Comparison of ENCODE assay signal across 16 cellular contexts in the genomic region with DNA sequence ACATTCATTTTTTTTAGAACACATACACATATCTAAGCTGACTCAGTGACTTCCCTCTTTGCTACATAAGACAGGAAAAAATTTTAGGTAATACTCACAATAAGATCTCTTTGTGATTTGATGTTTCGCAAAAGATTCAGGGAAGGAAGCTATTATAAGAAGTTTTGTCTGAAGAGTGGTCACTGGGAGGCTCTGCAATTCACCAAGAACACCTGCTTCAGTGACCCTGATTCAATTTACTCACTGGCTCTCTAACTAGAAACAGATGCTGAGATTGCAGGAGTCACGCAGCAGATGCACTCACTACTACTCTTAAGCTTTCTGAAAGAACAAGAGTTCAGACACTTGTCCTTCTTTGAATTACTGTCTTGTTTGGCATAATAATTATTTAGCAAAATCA.
DNase-seq lines count a peak whose midpoint lies in the region; ATAC-seq and TF ChIP-seq lines count a peak whose summit lies in the region.
"Had no signal": no experiment of that assay in that cellular context is flagged by ENCODE, and none has a peak within 500 bp of the region (broad histone marks: within the 10 kb centered on the region; RNA-seq: fewer than 3 reads in every experiment).

No MANE protein-coding gene starts in this region.

- no peaks in the 10 kb centered on the region for H3K27me3 ChIP-seq in AG04450 (ENCODE audit: control insufficient read depth, insufficient read depth, low read length)
- no peaks in the 10 kb centered on the region for H3K27me3 ChIP-seq in SK-N-SH (ENCODE audit: insufficient read depth)
- no peaks in the 10 kb centered on the region for H3K27me3 ChIP-seq in MG63

- H3K4me3 ChIP-seq in AG04450 (ENCODE audit: low read depth, low read length) (no peak overlapping the region), SK-N-SH (ENCODE audit: low read depth in 2 of 2, low read length in 1 of 2) (no peak overlapping the region), fibroblast of villous mesenchyme (ENCODE audit: low read depth, low read length) (no peak overlapping the region), MG63 (no peak overlapping the region)
- H3K4me3 ChIP-seq: mucosa of descending colon, SK-N-MC had no signal

- no peaks in the 10 kb centered on the region for H3K79me2 ChIP-seq in SK-N-SH (ENCODE audit: insufficient read depth)

- no peaks in the 10 kb centered on the region for H3K9me2 ChIP-seq in SK-N-SH

- TF ChIP-seq CTCF in AG04450 (IDR thresholded peaks at IDR 0.05; ENCODE audit: low read depth, low read length) (no peak), SK-N-SH (IDR thresholded peaks at IDR 0.05) (no peak), fibroblast of villous mesenchyme (IDR thresholded peaks at IDR 0.05; ENCODE audit: insufficient read depth, low read depth, low read length) (no peak)

- H3K9me3 ChIP-seq in AG04450 (ENCODE audit: control insufficient read depth, insufficient read depth, low read length) (no peaks in the 10 kb centered on the region), SK-N-SH (no peaks in the 10 kb centered on the region), MG63 (no peaks in the 10 kb centered on the region)
- H3K9me3 ChIP-seq: mucosa of descending colon had no signal

- H3K4me1 ChIP-seq in SK-N-SH (ENCODE audit: control insufficient read depth in 1 of 2, insufficient read depth in 2 of 2, low read depth in 1 of 2, low read length in 1 of 2) = peaks cover 0 to 9% of the 10 kb centered on the region in 2 experiments; a peak in 2 of 4 replicates

- H2AFZ ChIP-seq in SK-N-SH (ENCODE audit: low read depth) = no peak overlapping the region

- no peak for ATAC-seq in HG03175 (IDR thresholded peaks at IDR 0.05; ENCODE audit: unreplicated experiment)
- ATAC-seq: activated T-helper 17 cell treated with anti-CD3 and anti-CD28 coated beads, Interleukin-2, amount 50 U/mL, for 72 hours; mucosa of descending colon had no signal

- POLR2A ChIA-PET in AG04450 (lab: Yijun Ruan, JAX) = interaction anchor here (0.7 kb wide), 1 partner anchor 146 kb away, joined by 3 read pairs; no protein-coding TSS in a partner anchor
- POLR2A ChIA-PET in SK-N-SH (lab: Yijun Ruan, JAX) = no interaction called here

- no peaks in the 10 kb centered on the region for H3F3A ChIP-seq in SK-N-SH (replicated peaks; ENCODE audit: insufficient read depth)

- H3K36me3 ChIP-seq in SK-N-SH (replicated peaks in 1 of 2; ENCODE audit: control insufficient read depth in 1 of 2, insufficient read depth in 2 of 2, low read length in 1 of 2) (no peaks in the 10 kb centered on the region), MG63 (no peaks in the 10 kb centered on the region)

- H3K4me2 ChIP-seq in SK-N-SH = no peak overlapping the region; the same call in 1 of the 2 replicates

- TF ChIP-seq RAD21 in SK-N-SH (IDR thresholded peaks at IDR 0.05; ENCODE audit: low read length) = peak; percentile 28; the same call in 1 of the 2 replicates

- no peaks in the 10 kb centered on the region for H4K20me1 ChIP-seq in SK-N-SH (ENCODE audit: insufficient read depth)

- no peak for TF ChIP-seq EP300 in SK-N-SH (IDR thresholded peaks at IDR 0.05; ENCODE audit: borderline replicate concordance in 1 of 2, low read depth in 1 of 2, low read length in 1 of 2)

- H3K27ac ChIP-seq in AG04450 (ENCODE audit: low read depth, low read length) (no peak overlapping the region), SK-N-SH (ENCODE audit: low read depth in 2 of 2, low read length in 1 of 2) (peak overlapping the region in 1 of 2 experiments; percentile 0; a peak in 2 of 4 replicates)
- H3K27ac ChIP-seq: SK-N-MC had no signal

- WGBS in SK-N-SH (ENCODE audit: low lambda C conversion rate) = 16% methylated on average over 2 of the region's 2 CpGs

- peak; percentile 72 for DNase-seq in AG04450 (ENCODE audit: low read depth, low spot score)
- peak; percentile 20 for DNase-seq in ELR (ENCODE audit: low read depth)
- DNase-seq in SK-N-SH = peak; percentile 49
- DNase-seq in fibroblast of villous mesenchyme (ENCODE audit: low read depth) = peak; percentile 61
- no peak for DNase-seq in cerebellar nuclear complex (lab: John Stamatoyannopoulos, UW)
- no peak for DNase-seq in MG63
- no peak for DNase-seq in COLO668 (lab: John Stamatoyannopoulos, UW; ENCODE audit: unreplicated experiment)
- DNase-seq: CD4-positive, alpha-beta T cell; mucosa of descending colon; MV-4-11; NCI-H2171; stimulated activated CD4-positive, alpha-beta T cell treated with anti-CD3 and anti-CD28 coated beads, Interleukin-15, amount 100 ng/mL, for 24 hours; substantia nigra had no signal

- no peak overlapping the region for H3K9ac ChIP-seq in SK-N-SH

- CTCF ChIA-PET in AG04450 (lab: Charles Lee) = no interaction called here
- CTCF ChIA-PET in SK-N-SH (lab: Yijun Ruan, JAX) = no interaction called here

TF ChIP-seq in SK-N-SH, 30 proteins besides CTCF, POLR2A, EP300 and RAD21 (continues in another document):
- TF ChIP-seq RCOR1 (IDR thresholded peaks at IDR 0.05; ENCODE audit: low read length) (peak; percentile 88), TAF1 (IDR thresholded peaks at IDR 0.05; ENCODE audit: borderline replicate concordance, low read depth, low read length) (no peak), JUND (IDR thresholded peaks at IDR 0.05) (no peak), FOXJ3 (CRISPR knock-in tag; IDR thresholded peaks at IDR 0.05) (no peak), GATA2 (CRISPR knock-in tag; IDR thresholded peaks at IDR 0.05) (0 out of 2 replicates have a peak, but pooled peaks have one; percentile 14), NFIC (IDR thresholded peaks at IDR 0.05; ENCODE audit: borderline replicate concordance) (no peak), TEAD4 (IDR thresholded peaks at IDR 0.05; ENCODE audit: borderline replicate concordance, insufficient read depth) (no peak), ELF1 (IDR thresholded peaks at IDR 0.05) (no peak), SIN3A (IDR thresholded peaks at IDR 0.05; ENCODE audit: borderline replicate concordance, low read depth, low read length) (no peak), RFX5 (IDR thresholded peaks at IDR 0.05; ENCODE audit: low read length) (no peak), EZH2phosphoT487 (IDR thresholded peaks at IDR 0.05; ENCODE audit: borderline replicate concordance, low read depth) (no peak)
- TF ChIP-seq, protein P1, sequence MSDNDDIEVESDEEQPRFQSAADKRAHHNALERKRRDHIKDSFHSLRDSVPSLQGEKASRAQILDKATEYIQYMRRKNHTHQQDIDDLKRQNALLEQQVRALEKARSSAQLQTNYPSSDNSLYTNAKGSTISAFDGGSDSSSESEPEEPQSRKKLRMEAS (IDR thresholded peaks at IDR 0.05; ENCODE audit: low read depth) = no peak
- TF ChIP-seq, protein P2, sequence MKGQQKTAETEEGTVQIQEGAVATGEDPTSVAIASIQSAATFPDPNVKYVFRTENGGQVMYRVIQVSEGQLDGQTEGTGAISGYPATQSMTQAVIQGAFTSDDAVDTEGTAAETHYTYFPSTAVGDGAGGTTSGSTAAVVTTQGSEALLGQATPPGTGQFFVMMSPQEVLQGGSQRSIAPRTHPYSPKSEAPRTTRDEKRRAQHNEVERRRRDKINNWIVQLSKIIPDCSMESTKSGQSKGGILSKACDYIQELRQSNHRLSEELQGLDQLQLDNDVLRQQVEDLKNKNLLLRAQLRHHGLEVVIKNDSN (IDR thresholded peaks at IDR 0.05; ENCODE audit: borderline replicate concordance, low read depth) = no peak
- TF ChIP-seq, protein P3, sequence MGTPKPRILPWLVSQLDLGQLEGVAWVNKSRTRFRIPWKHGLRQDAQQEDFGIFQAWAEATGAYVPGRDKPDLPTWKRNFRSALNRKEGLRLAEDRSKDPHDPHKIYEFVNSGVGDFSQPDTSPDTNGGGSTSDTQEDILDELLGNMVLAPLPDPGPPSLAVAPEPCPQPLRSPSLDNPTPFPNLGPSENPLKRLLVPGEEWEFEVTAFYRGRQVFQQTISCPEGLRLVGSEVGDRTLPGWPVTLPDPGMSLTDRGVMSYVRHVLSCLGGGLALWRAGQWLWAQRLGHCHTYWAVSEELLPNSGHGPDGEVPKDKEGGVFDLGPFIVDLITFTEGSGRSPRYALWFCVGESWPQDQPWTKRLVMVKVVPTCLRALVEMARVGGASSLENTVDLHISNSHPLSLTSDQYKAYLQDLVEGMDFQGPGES (IDR thresholded peaks at IDR 0.05; ENCODE audit: low read depth, low read length) = no peak
- TF ChIP-seq, protein P4, sequence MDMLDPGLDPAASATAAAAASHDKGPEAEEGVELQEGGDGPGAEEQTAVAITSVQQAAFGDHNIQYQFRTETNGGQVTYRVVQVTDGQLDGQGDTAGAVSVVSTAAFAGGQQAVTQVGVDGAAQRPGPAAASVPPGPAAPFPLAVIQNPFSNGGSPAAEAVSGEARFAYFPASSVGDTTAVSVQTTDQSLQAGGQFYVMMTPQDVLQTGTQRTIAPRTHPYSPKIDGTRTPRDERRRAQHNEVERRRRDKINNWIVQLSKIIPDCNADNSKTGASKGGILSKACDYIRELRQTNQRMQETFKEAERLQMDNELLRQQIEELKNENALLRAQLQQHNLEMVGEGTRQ (IDR thresholded peaks at IDR 0.05; ENCODE audit: borderline replicate concordance, low read depth, low read length) = no peak
- TF ChIP-seq, protein P5, sequence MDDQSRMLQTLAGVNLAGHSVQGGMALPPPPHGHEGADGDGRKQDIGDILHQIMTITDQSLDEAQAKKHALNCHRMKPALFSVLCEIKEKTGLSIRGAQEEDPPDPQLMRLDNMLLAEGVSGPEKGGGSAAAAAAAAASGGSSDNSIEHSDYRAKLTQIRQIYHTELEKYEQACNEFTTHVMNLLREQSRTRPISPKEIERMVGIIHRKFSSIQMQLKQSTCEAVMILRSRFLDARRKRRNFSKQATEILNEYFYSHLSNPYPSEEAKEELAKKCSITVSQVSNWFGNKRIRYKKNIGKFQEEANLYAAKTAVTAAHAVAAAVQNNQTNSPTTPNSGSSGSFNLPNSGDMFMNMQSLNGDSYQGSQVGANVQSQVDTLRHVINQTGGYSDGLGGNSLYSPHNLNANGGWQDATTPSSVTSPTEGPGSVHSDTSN (IDR thresholded peaks at IDR 0.05) = peak; percentile 6; the same call in 1 of the 2 replicates

Comparison
In these comparisons a context has a peak if more than half of its experiments do, and no peak if none do; other contexts are left out.
1. DNase-seq: peak in AG04450 (single experiment), ELR (single experiment), SK-N-SH (single experiment) and fibroblast of villous mesenchyme (single experiment); none in cerebellar nuclear complex (0 of 2), MG63 (single experiment) and COLO668 (single experiment).